Comparison of ENCODE assay signal across 18 cellular contexts in the genomic region with DNA sequence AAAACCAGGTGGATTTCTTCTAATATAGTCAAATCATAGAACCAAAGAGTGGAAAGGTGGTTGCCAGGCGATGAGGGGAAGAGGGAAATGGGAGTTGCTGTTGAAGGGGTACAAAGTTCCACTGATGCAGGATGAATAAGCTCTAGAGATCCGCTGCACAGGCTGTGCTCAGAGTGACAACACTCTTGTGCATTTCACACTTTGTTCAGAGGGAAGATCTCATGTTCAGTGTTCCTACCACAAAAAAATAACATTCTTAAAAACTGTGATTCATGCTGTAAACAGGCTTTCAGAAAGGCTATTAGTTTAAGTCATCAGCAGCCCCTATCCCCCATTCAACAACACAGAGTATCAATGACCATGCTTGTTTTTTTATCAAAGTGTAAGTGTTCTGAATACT.
DNase-seq lines count a peak whose midpoint lies in the region; ATAC-seq and TF ChIP-seq lines count a peak whose summit lies in the region.
"Had no signal": no experiment of that assay in that cellular context is flagged by ENCODE, and none has a peak within 500 bp of the region (broad histone marks: within the 10 kb centered on the region; RNA-seq: fewer than 3 reads in every experiment).

No MANE protein-coding gene starts in this region.

- H2AFZ ChIP-seq in GM23338: no peak overlapping the region

- intact Hi-C loops in activated naive CD4-positive, alpha-beta T cell treated with anti-CD3 and anti-CD28 coated beads for 36 hours (cut with micrococcal nuclease): no loop called here

- peaks cover 11% of the 10 kb centered on the region for H3K36me3 Mint-ChIP-seq in GM23338 (ENCODE audit: low read depth)
- H3K36me3 Mint-ChIP-seq in activated naive CD4-positive, alpha-beta T cell treated with anti-CD3 and anti-CD28 coated beads for 36 hours (ENCODE audit: low read depth): no peaks in the 10 kb centered on the region

- H3K27me3 Mint-ChIP-seq in GM23338 (ENCODE audit: insufficient read depth, low read depth, poor library complexity): peaks cover 2% of the 10 kb centered on the region
- no peaks in the 10 kb centered on the region for H3K27me3 Mint-ChIP-seq in activated naive CD4-positive, alpha-beta T cell treated with anti-CD3 and anti-CD28 coated beads for 36 hours (ENCODE audit: low read depth)

- peaks cover 11% of the 10 kb centered on the region for H3K4me1 Mint-ChIP-seq in GM23338
- no peaks in the 10 kb centered on the region for H3K4me1 Mint-ChIP-seq in activated naive CD4-positive, alpha-beta T cell treated with anti-CD3 and anti-CD28 coated beads for 36 hours (ENCODE audit: low read depth)

- CTCF ChIA-PET in activated naive CD4-positive, alpha-beta T cell treated with anti-CD3 and anti-CD28 coated beads for 36 hours (lab: Charles Lee): no interaction called here

- no peaks in the 10 kb centered on the region; the same call in 1 of the 2 replicates for H3K36me3 ChIP-seq in GM23338 (ENCODE audit: insufficient read depth)
- H3K36me3 ChIP-seq: BLaER1 treated with 17β-estradiol and CSF1 and Interleukin-3, amounts not matched to agents 10 nM and 100 nM had no signal

- TF ChIP-seq CTCF in GM23338 (conservative IDR thresholded peaks at IDR 0.05; ENCODE audit: low read depth in 2 of 2): no peak

- peaks cover 11% of the 10 kb centered on the region for H3K9me3 Mint-ChIP-seq in GM23338
- H3K9me3 Mint-ChIP-seq in activated naive CD4-positive, alpha-beta T cell treated with anti-CD3 and anti-CD28 coated beads for 36 hours: no peaks in the 10 kb centered on the region

- no peaks in the 10 kb centered on the region for H3F3A ChIP-seq in GM23338 (replicated peaks; ENCODE audit: low read depth)

- H3K9me2 ChIP-seq in GM23338 (ENCODE audit: insufficient read depth): no peaks in the 10 kb centered on the region

- H3K4me1 ChIP-seq in GM23338 (ENCODE audit: insufficient read depth): peaks cover 5% of the 10 kb centered on the region; the same call in 1 of the 2 replicates

- DNase-seq in NCI-H526 (lab: John Stamatoyannopoulos, UW): peak; percentile 16 to 29
- no peak for DNase-seq in NCI-H526 treated with DMSO at 0.1 percent for 48 hours (lab: John Stamatoyannopoulos, UW)
- peak; percentile 56 for DNase-seq in astrocyte of the hippocampus (ENCODE audit: low read depth, low spot score)
- DNase-seq in kidney glomerular epithelial cell (lab: John Stamatoyannopoulos, UW): peak; percentile 25
- peak; percentile 21 for DNase-seq in stromal cell of bone marrow (ENCODE audit: low read depth)
- DNase-seq in GM23338 (ENCODE audit: low spot score): no peak
- DNase-seq in activated naive CD4-positive, alpha-beta T cell treated with anti-CD3 and anti-CD28 coated beads for 36 hours: no peak
- no peak for DNase-seq in cortex of kidney (lab: John Stamatoyannopoulos, UW)
- DNase-seq: GOT3, KBM-7, NCI-H1092 treated with DMSO at 0.1 percent for 48 hours, NCI-H1694 treated with DMSO at 0.1 percent for 48 hours, NCI-H446, NCI-H774, Right ventricle myocardium superior had no signal

- no peaks in the 10 kb centered on the region for H4K20me1 ChIP-seq in GM23338 (replicated peaks; ENCODE audit: insufficient read depth)
- H4K20me1 ChIP-seq: BLaER1 treated with 17β-estradiol and CSF1 and Interleukin-3, amounts not matched to agents 10 nM and 100 nM had no signal

- no peak for ATAC-seq in GM23338
- ATAC-seq: Panc1, SK-N-SH treated with all-trans-retinoic acid at 6 μM for 48 hours had no signal

- no peaks in the 10 kb centered on the region for H3K79me2 ChIP-seq in GM23338 (replicated peaks; ENCODE audit: insufficient read depth)

- no peak overlapping the region for H3K27ac ChIP-seq in GM23338 (ENCODE audit: low read depth)
- H3K27ac ChIP-seq: BLaER1 treated with 17β-estradiol and CSF1 and Interleukin-3, amounts not matched to agents 10 nM and 100 nM had no signal

- H3K27ac Mint-ChIP-seq in GM23338: no peak overlapping the region
- no peak overlapping the region for H3K27ac Mint-ChIP-seq in activated naive CD4-positive, alpha-beta T cell treated with anti-CD3 and anti-CD28 coated beads for 36 hours

- no peak overlapping the region for H3K4me3 ChIP-seq in GM23338
- H3K4me3 ChIP-seq: BLaER1 treated with 17β-estradiol and CSF1 and Interleukin-3, amounts not matched to agents 10 nM and 100 nM had no signal

- no peak overlapping the region for H3K4me2 ChIP-seq in GM23338
- H3K4me2 ChIP-seq: BLaER1 treated with 17β-estradiol and CSF1 and Interleukin-3, amounts not matched to agents 10 nM and 100 nM had no signal

- H3K4me3 Mint-ChIP-seq in GM23338: no peak overlapping the region
- no peak overlapping the region for H3K4me3 Mint-ChIP-seq in activated naive CD4-positive, alpha-beta T cell treated with anti-CD3 and anti-CD28 coated beads for 36 hours

- no peaks in the 10 kb centered on the region for H3K27me3 ChIP-seq in GM23338 (ENCODE audit: insufficient read depth)
- H3K27me3 ChIP-seq: BLaER1 treated with 17β-estradiol and CSF1 and Interleukin-3, amounts not matched to agents 10 nM and 100 nM had no signal

TF ChIP-seq in GM23338, 12 proteins besides CTCF, POLR2A, EP300 and RAD21:
- TF ChIP-seq, protein P1, sequence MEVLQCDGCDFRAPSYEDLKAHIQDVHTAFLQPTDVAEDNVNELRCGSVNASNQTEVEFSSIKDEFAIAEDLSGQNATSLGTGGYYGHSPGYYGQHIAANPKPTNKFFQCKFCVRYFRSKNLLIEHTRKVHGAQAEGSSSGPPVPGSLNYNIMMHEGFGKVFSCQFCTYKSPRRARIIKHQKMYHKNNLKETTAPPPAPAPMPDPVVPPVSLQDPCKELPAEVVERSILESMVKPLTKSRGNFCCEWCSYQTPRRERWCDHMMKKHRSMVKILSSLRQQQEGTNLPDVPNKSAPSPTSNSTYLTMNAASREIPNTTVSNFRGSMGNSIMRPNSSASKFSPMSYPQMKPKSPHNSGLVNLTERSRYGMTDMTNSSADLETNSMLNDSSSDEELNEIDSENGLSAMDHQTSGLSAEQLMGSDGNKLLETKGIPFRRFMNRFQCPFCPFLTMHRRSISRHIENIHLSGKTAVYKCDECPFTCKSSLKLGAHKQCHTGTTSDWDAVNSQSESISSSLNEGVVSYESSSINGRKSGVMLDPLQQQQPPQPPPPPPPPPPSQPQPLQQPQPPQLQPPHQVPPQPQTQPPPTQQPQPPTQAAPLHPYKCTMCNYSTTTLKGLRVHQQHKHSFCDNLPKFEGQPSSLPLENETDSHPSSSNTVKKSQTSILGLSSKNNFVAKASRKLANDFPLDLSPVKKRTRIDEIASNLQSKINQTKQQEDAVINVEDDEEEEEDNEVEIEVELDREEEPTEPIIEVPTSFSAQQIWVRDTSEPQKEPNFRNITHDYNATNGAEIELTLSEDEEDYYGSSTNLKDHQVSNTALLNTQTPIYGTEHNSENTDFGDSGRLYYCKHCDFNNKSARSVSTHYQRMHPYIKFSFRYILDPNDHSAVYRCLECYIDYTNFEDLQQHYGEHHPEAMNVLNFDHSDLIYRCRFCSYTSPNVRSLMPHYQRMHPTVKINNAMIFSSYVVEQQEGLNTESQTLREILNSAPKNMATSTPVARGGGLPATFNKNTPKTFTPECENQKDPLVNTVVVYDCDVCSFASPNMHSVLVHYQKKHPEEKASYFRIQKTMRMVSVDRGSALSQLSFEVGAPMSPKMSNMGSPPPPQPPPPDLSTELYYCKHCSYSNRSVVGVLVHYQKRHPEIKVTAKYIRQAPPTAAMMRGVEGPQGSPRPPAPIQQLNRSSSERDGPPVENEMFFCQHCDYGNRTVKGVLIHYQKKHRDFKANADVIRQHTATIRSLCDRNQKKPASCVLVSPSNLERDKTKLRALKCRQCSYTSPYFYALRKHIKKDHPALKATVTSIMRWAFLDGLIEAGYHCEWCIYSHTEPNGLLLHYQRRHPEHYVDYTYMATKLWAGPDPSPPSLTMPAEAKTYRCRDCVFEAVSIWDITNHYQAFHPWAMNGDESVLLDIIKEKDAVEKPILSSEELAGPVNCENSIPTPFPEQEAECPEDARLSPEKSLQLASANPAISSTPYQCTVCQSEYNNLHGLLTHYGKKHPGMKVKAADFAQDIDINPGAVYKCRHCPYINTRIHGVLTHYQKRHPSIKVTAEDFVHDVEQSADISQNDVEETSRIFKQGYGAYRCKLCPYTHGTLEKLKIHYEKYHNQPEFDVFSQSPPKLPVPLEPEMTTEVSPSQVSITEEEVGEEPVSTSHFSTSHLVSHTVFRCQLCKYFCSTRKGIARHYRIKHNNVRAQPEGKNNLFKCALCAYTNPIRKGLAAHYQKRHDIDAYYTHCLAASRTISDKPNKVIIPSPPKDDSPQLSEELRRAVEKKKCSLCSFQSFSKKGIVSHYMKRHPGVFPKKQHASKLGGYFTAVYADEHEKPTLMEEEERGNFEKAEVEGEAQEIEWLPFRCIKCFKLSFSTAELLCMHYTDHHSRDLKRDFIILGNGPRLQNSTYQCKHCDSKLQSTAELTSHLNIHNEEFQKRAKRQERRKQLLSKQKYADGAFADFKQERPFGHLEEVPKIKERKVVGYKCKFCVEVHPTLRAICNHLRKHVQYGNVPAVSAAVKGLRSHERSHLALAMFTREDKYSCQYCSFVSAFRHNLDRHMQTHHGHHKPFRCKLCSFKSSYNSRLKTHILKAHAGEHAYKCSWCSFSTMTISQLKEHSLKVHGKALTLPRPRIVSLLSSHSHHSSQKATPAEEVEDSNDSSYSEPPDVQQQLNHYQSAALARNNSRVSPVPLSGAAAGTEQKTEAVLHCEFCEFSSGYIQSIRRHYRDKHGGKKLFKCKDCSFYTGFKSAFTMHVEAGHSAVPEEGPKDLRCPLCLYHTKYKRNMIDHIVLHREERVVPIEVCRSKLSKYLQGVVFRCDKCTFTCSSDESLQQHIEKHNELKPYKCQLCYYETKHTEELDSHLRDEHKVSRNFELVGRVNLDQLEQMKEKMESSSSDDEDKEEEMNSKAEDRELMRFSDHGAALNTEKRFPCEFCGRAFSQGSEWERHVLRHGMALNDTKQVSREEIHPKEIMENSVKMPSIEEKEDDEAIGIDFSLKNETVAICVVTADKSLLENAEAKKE (CRISPR knock-in tag; IDR thresholded peaks at IDR 0.05): no peak
- TF ChIP-seq ZNF331 (CRISPR knock-in tag; IDR thresholded peaks at IDR 0.05; ENCODE audit: low read depth): no peak
- no peak for TF ChIP-seq ZNF114 (CRISPR knock-in tag; IDR thresholded peaks at IDR 0.05)

Comparison
In these comparisons a context has a peak if more than half of its experiments do, and no peak if none do; other contexts are left out.
1. DNase-seq: peak in NCI-H526 (2 of 2), astrocyte of the hippocampus (single experiment), kidney glomerular epithelial cell (single experiment) and stromal cell of bone marrow (single experiment); none in NCI-H526 treated with DMSO at 0.1 percent for 48 hours (single experiment), GM23338 (single experiment), activated naive CD4-positive, alpha-beta T cell treated with anti-CD3 and anti-CD28 coated beads for 36 hours (single experiment) and cortex of kidney (single experiment).